8 cellular contexts compared by ENCODE assay signal in the genomic region with DNA sequence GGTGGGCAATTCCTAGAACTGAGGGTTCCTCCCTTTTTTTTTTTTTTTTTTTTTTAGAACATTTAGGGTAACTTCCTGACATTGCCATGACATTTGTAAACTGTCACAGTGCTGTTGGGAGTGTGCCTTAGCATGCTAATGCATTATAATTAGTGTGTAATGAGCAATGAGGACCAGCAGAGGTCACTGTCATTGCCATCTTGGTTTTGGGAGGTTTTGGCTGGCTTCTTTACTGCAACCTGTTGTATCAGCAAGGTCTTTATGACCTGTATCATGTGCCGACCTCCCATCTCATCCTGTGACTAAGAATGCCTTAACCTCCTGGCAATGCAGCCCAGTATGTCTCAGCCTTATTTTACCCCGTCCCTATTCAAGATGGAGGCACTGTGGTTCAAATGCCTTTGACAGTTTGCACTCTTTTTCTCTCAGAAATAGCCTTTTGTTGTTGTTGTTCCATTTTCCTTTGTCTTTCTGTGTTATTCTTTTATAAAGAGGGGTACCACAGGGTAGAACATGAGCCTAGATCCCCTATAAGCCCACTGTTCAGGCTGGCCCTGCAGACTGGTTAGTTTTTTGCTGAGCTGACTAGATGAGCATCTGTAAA.
DNase-seq lines count a peak whose midpoint lies in the region; ATAC-seq and TF ChIP-seq lines count a peak whose summit lies in the region.

No MANE protein-coding gene starts in this region.

- 58 to 63% methylated on average over 2 of the region's 2 CpGs for WGBS in lower leg skin, 2 donors

- DNase-seq in CD14-positive monocyte (ENCODE audit: low spot score) (no peak), GM13977 (ENCODE audit: low spot score) (no peak), LHCN-M2 (ENCODE audit: low read depth) (peak; percentile 11), adipocyte (ENCODE audit: low read depth) (peak; percentile 29), medulla oblongata (ENCODE audit: extremely low spot score) (peak; percentile 7), lower leg skin (ENCODE audit: low spot score in 2 of 2) (no peak)

- peaks cover 0 to 3% (median 0%) of the 10 kb centered on the region in 7 donors for H3K9me3 Mint-ChIP-seq in CD14-positive monocyte

- H3K27ac Mint-ChIP-seq in CD14-positive monocyte, result peak overlapping the region in 1 of 7 donors; percentile 16

- no peak for TF ChIP-seq POLR2A in lower leg skin (IDR thresholded peaks at IDR 0.05)

- H3K9me3 ChIP-seq in adipocyte (ENCODE audit: control insufficient read depth, low read length), result no peaks in the 10 kb centered on the region

- H3K4me3 ChIP-seq in adipocyte (ENCODE audit: low read length), result peak overlapping the region; percentile 37
- H3K4me3 ChIP-seq in lower leg skin (ENCODE audit: low read depth, poor library complexity, severe bottlenecking), result no peak overlapping the region

- H3K4me3 Mint-ChIP-seq in CD14-positive monocyte, result no peak overlapping the region

- peaks cover 15% of the 10 kb centered on the region for H3K27me3 ChIP-seq in adipocyte (replicated peaks; ENCODE audit: control insufficient read depth, insufficient read depth, low read length)

- ATAC-seq in HG03108 (IDR thresholded peaks at IDR 0.05; ENCODE audit: unreplicated experiment) (no peak), GM21360 (IDR thresholded peaks at IDR 0.05; ENCODE audit: unreplicated experiment) (no peak)

- H3K36me3 ChIP-seq in adipocyte (ENCODE audit: control insufficient read depth, insufficient read depth, low read length, severe bottlenecking), result no peaks in the 10 kb centered on the region

- H3K36me3 Mint-ChIP-seq in CD14-positive monocyte, result no peaks in the 10 kb centered on the region

- H3K4me1 Mint-ChIP-seq in CD14-positive monocyte, result peaks cover 16% of the 10 kb centered on the region

- intact Hi-C loops in CD14-positive monocyte (cut with micrococcal nuclease) (loop anchor here in 1 of 2 donors (10.0 kb wide), 1 partner anchor 351 kb away; no protein-coding TSS in a partner anchor), lower leg skin (cut with DNase I; ENCODE audit: low total_unique reads) (no loop called here)

- H3K9ac ChIP-seq in adipocyte (ENCODE audit: low read length), result peak overlapping the region; percentile 41

- peaks cover 32% of the 10 kb centered on the region for H3K4me1 ChIP-seq in adipocyte (ENCODE audit: control insufficient read depth, insufficient read depth, low read length)

- TF ChIP-seq CTCF in CD14-positive monocyte (IDR thresholded peaks at IDR 0.05), result peak; percentile 84
- peak; percentile 58 for TF ChIP-seq CTCF in GM13977 (IDR thresholded peaks at IDR 0.05; ENCODE audit: extremely low read depth, insufficient read depth, missing control alignments)
- no peak for TF ChIP-seq CTCF in lower leg skin (IDR thresholded peaks at IDR 0.05)

- H3K27me3 Mint-ChIP-seq in CD14-positive monocyte (ENCODE audit: low read depth in 3 of 3), result peaks cover 0 to 2% (median 1%) of the 10 kb centered on the region in 3 donors

- in situ Hi-C loops in GM13977 (cut with MboI; ENCODE audit: low pct_unique_long_range_greater_than_20kb, low sequenced_read_pairs, unreplicated experiment), result no loop called here

Comparison
In these comparisons a context has a peak if more than half of its experiments do, and no peak if none do; other contexts are left out.
1. DNase-seq: peak in LHCN-M2 (single experiment), adipocyte (single experiment) and medulla oblongata (single experiment); none in CD14-positive monocyte (single experiment), GM13977 (single experiment) and lower leg skin (0 of 2).
2. CTCF ChIP-seq: peak in CD14-positive monocyte (single experiment) and GM13977 (single experiment); none in lower leg skin (0 of 3).